ENCODE assay signal across 1 cellular context in genomic region chr13:29918845-29919244, GRCh38.
A peak's percentile ranks its signal among the peaks of the same experiment; 100 is the strongest.
TF ChIP-seq lines count a peak whose summit lies in the region.

No MANE protein-coding gene starts in this region.

TF ChIP-seq in IMR-90, 13 proteins besides CTCF, POLR2A, EP300 and RAD21:
- 0 out of 2 replicates have a peak, but pooled peaks have one; percentile 23 for TF ChIP-seq BHLHE40 (IDR thresholded peaks at IDR 0.05; ENCODE audit: low read depth, low read length)
- TF ChIP-seq ELK1 (IDR thresholded peaks at IDR 0.05; ENCODE audit: borderline replicate concordance, low read depth, low read length) = no peak
- TF ChIP-seq RFX5 (IDR thresholded peaks at IDR 0.05; ENCODE audit: low read depth, low read length) = no peak
- TF ChIP-seq CEBPB (IDR thresholded peaks at IDR 0.05; ENCODE audit: low read depth, low read length) = peak; percentile 40
- TF ChIP-seq CHD1 (IDR thresholded peaks at IDR 0.05; ENCODE audit: low read depth, low read length) = no peak
- no peak for TF ChIP-seq SMC3 (IDR thresholded peaks at IDR 0.05; ENCODE audit: low read depth, low read length)
- TF ChIP-seq, protein P1, sequence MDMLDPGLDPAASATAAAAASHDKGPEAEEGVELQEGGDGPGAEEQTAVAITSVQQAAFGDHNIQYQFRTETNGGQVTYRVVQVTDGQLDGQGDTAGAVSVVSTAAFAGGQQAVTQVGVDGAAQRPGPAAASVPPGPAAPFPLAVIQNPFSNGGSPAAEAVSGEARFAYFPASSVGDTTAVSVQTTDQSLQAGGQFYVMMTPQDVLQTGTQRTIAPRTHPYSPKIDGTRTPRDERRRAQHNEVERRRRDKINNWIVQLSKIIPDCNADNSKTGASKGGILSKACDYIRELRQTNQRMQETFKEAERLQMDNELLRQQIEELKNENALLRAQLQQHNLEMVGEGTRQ (IDR thresholded peaks at IDR 0.05; ENCODE audit: low read depth, low read length) = no peak
- peak; percentile 71 for TF ChIP-seq FOS (IDR thresholded peaks at IDR 0.05; ENCODE audit: low read depth, low read length)
